ENCODE assay signal across 14 cellular contexts in genomic region chrX:56066016-56066415, GRCh38.
A peak's percentile ranks its signal among the peaks of the same experiment; 100 is the strongest.
DNase-seq lines count a peak whose midpoint lies in the region; ATAC-seq and TF ChIP-seq lines count a peak whose summit lies in the region.
"Had no signal": no experiment of that assay in that cellular context is flagged by ENCODE, and none has a peak within 500 bp of the region (broad histone marks: within the 10 kb centered on the region; RNA-seq: fewer than 3 reads in every experiment).

No MANE protein-coding gene starts in this region.

- peak; percentile 4 for DNase-seq in Jurkat, Clone E6-1 (ENCODE audit: low read depth, low spot score)
- DNase-seq in NCI-H2196 (lab: John Stamatoyannopoulos, UW; ENCODE audit: unreplicated experiment): no peak
- DNase-seq in natural killer cell: no peak
- no peak for DNase-seq in T-helper 9 cell
- DNase-seq in iPS-NIHi7 (ENCODE audit: extremely low spot score): no peak
- DNase-seq: DMS153; H7; stimulated activated CD4-positive, alpha-beta T cell treated with anti-CD3 and anti-CD28 coated beads, Interleukin-15, amount 100 ng/mL, for 24 hours had no signal

- peaks cover 11% of the 10 kb centered on the region for H3K36me3 Mint-ChIP-seq in natural killer cell

- ATAC-seq in GM19023 (IDR thresholded peaks at IDR 0.05; ENCODE audit: unreplicated experiment): peak; percentile 58
- ATAC-seq in HG02759 (IDR thresholded peaks at IDR 0.05; ENCODE audit: unreplicated experiment): peak; percentile 81
- ATAC-seq in natural killer cell: no peak

- no peak overlapping the region for H3K4me3 ChIP-seq in BLaER1
- H3K4me3 ChIP-seq in Jurkat, Clone E6-1 (ENCODE audit: low read length): no peak overlapping the region
- H3K4me3 ChIP-seq: esophagus muscularis mucosa, lung had no signal

- peaks cover 56% of the 10 kb centered on the region for H3K27me3 ChIP-seq in BLaER1
- H3K27me3 ChIP-seq: esophagus muscularis mucosa had no signal

- H3K4me1 Mint-ChIP-seq in natural killer cell: no peaks in the 10 kb centered on the region

- peaks cover 2 to 8% of the 10 kb centered on the region in 2 donors for H3K9me3 Mint-ChIP-seq in natural killer cell

- TF ChIP-seq CTCF in natural killer cell (IDR thresholded peaks at IDR 0.05): no peak

- peak overlapping the region; percentile 41; the same call in 1 of the 2 replicates for H3K27ac ChIP-seq in BLaER1
- H3K27ac ChIP-seq: esophagus muscularis mucosa, RWPE1 had no signal

- peaks cover 38% of the 10 kb centered on the region for H3K4me1 ChIP-seq in BLaER1
- H3K4me1 ChIP-seq: esophagus muscularis mucosa had no signal

- intact Hi-C loops in natural killer cell (cut with micrococcal nuclease): no loop called here

- H3K27me3 Mint-ChIP-seq in natural killer cell (ENCODE audit: low read depth in 2 of 2): no peaks in the 10 kb centered on the region

- H3K9ac ChIP-seq in BLaER1: no peak overlapping the region

- no peak overlapping the region for H3K27ac Mint-ChIP-seq in natural killer cell

- H4K20me1 ChIP-seq in BLaER1: no peaks in the 10 kb centered on the region

- H3K4me2 ChIP-seq in BLaER1: peak overlapping the region; percentile 45

- no peak overlapping the region for H3K4me3 Mint-ChIP-seq in natural killer cell

- no peaks in the 10 kb centered on the region for H3K36me3 ChIP-seq in BLaER1
- H3K36me3 ChIP-seq: esophagus muscularis mucosa had no signal

- H3K9me3 ChIP-seq in BLaER1: peaks cover 18% of the 10 kb centered on the region

Comparison
In these comparisons a context has a peak if more than half of its experiments do, and no peak if none do; other contexts are left out.
1. ATAC-seq: peak in GM19023 (single experiment) and HG02759 (single experiment); none in natural killer cell (0 of 3).